In the genomic region with DNA sequence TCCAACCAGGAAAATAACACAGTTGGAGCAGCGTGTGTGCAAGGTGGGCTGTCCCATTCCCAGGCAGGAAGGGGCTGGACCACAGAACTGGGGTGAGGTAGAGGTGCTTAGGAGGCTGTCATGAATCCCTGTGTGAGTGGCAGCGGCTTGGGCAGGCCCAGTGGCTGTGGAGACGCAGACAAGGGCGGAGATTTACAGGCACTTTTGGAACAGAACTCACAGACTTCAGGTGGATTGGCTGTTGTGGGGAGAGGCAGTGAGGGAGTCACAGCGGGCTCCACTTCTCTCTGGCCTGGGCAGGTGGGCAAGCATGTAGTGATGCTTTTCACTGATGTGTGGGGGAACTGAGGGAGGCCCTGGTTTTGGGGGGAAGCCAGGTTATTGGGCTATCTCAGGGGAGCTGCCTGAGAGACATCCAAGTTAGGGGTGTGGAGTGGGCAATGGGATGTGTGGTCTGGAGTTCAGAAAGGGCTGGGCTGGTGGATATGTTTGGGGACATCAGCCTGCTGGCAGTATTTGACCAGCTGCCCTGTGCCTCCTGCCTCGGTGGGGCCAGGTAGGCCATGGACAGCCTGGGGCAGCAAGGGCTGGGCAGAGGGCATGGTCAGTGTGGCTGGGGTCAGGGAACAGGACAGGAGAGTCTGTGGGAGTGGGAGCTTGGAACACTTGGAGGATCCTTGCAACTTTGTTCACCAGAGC, we compare ENCODE assay signal across 16 cellular contexts. TPM values are rescaled to one million over a fixed set of nuclear protein-coding genes. Genes with fewer than 3 reads are reported as not detected.
DNase-seq lines count a peak whose midpoint lies in the region; ATAC-seq and TF ChIP-seq lines count a peak whose summit lies in the region.
"Had no signal": no experiment of that assay in that cellular context is flagged by ENCODE, and none has a peak within 500 bp of the region (broad histone marks: within the 10 kb centered on the region; RNA-seq: fewer than 3 reads in every experiment).

No MANE protein-coding gene starts in this region.

- H3K27ac ChIP-seq in right atrium auricular region: no peak overlapping the region
- H3K27ac ChIP-seq in left ventricle myocardium inferior (replicated peaks): no peak overlapping the region
- H3K27ac ChIP-seq in lung (ENCODE audit: low read depth in 1 of 2, low read length in 1 of 2): no peak overlapping the region
- no peak overlapping the region for H3K27ac ChIP-seq in vagina
- H3K27ac ChIP-seq: 22Rv1, A549, C4-2B had no signal

- H3K4me3 Mint-ChIP-seq in osteocyte (ENCODE audit: unreplicated experiment): no peak overlapping the region
- H3K4me3 Mint-ChIP-seq: CD4-positive, alpha-beta T cell had no signal

- peak; percentile 23 for DNase-seq in right atrium auricular region (ENCODE audit: low spot score)
- DNase-seq in left ventricle myocardium inferior: no peak
- peak; percentile 22 for DNase-seq in lung (ENCODE audit: low spot score)
- peak; percentile 76 for DNase-seq in osteocyte (ENCODE audit: extremely low spot score, unreplicated experiment)
- DNase-seq in vagina (ENCODE audit: extremely low spot score in 2 of 2): peak; percentile 75 to 91
- no peak for DNase-seq in NCI-H2081 (lab: John Stamatoyannopoulos, UW)
- DNase-seq in KG1 (lab: John Stamatoyannopoulos, UW): no peak
- no peak for DNase-seq in HAP-1 (ENCODE audit: low spot score in 2 of 2)
- DNase-seq: AML-193; Caco-2; CD4-positive, alpha-beta T cell; H9 had no signal

- ATAC-seq in lung (ENCODE audit: insufficient read depth, low FRiP score): no peak
- ATAC-seq: A549 had no signal

- 74 to 78% methylated on average over 6 of the region's 6 CpGs for WGBS in lung, 2 donors

- no peak for TF ChIP-seq CTCF in right atrium auricular region (IDR thresholded peaks at IDR 0.05)
- TF ChIP-seq CTCF in left ventricle myocardium inferior (IDR thresholded peaks at IDR 0.05; ENCODE audit: borderline replicate concordance): no peak
- TF ChIP-seq CTCF in lung (IDR thresholded peaks at IDR 0.05; ENCODE audit: control extremely low read depth, extremely low read depth): no peak
- no peak for TF ChIP-seq CTCF in osteocyte (IDR thresholded peaks at IDR 0.05)
- TF ChIP-seq CTCF in vagina (IDR thresholded peaks at IDR 0.05): no peak

- H3K27me3 ChIP-seq in right atrium auricular region: no peaks in the 10 kb centered on the region
- peaks cover 39% of the 10 kb centered on the region for H3K27me3 ChIP-seq in left ventricle myocardium inferior (ENCODE audit: low read depth)
- H3K27me3 ChIP-seq in lung (ENCODE audit: control insufficient read depth, insufficient read depth): peaks cover under 1% of the 10 kb centered on the region
- no peaks in the 10 kb centered on the region for H3K27me3 ChIP-seq in vagina
- no peaks in the 10 kb centered on the region for H3K27me3 ChIP-seq in HAP-1 (ENCODE audit: low read depth)

- intact Hi-C loops in left ventricle myocardium inferior (cut with micrococcal nuclease): no loop called here
- intact Hi-C loops in vagina (cut with DNase I): no loop called here

- no peak overlapping the region for H3K27ac Mint-ChIP-seq in osteocyte (ENCODE audit: unreplicated experiment)
- H3K27ac Mint-ChIP-seq: CD4-positive, alpha-beta T cell; H9 had no signal

- H3K36me3 ChIP-seq in right atrium auricular region: no peaks in the 10 kb centered on the region
- no peaks in the 10 kb centered on the region for H3K36me3 ChIP-seq in left ventricle myocardium inferior
- no peaks in the 10 kb centered on the region for H3K36me3 ChIP-seq in lung (ENCODE audit: control insufficient read depth in 2 of 2, insufficient read depth in 2 of 2, low read length in 2 of 2)
- H3K36me3 ChIP-seq in vagina: no peaks in the 10 kb centered on the region
- H3K36me3 ChIP-seq in HAP-1 (replicated peaks): no peaks in the 10 kb centered on the region

- peaks cover 8% of the 10 kb centered on the region for H3K36me3 Mint-ChIP-seq in osteocyte (ENCODE audit: unreplicated experiment)

- H3K4me1 Mint-ChIP-seq in osteocyte (ENCODE audit: unreplicated experiment): no peaks in the 10 kb centered on the region
- H3K4me1 Mint-ChIP-seq: H9 had no signal

- in situ Hi-C loops in HAP-1 (cut with MboI; ENCODE audit: low sequenced_read_pairs): no loop called here

- H3K27me3 Mint-ChIP-seq in osteocyte (ENCODE audit: unreplicated experiment): no peaks in the 10 kb centered on the region
- H3K27me3 Mint-ChIP-seq: CD4-positive, alpha-beta T cell had no signal

- no peaks in the 10 kb centered on the region for H3K4me1 ChIP-seq in right atrium auricular region
- no peaks in the 10 kb centered on the region for H3K4me1 ChIP-seq in left ventricle myocardium inferior
- no peaks in the 10 kb centered on the region for H3K4me1 ChIP-seq in lung (ENCODE audit: control insufficient read depth in 2 of 2, insufficient read depth in 2 of 2, low read length in 2 of 2)
- H3K4me1 ChIP-seq in vagina: no peaks in the 10 kb centered on the region
- no peaks in the 10 kb centered on the region for H3K4me1 ChIP-seq in HAP-1
- H3K4me1 ChIP-seq: A549, Caco-2 had no signal

- no peaks in the 10 kb centered on the region for H3K9me3 ChIP-seq in right atrium auricular region
- no peaks in the 10 kb centered on the region for H3K9me3 ChIP-seq in left ventricle myocardium inferior (replicated peaks)
- peaks cover 0 to 24% of the 10 kb centered on the region in 2 donors for H3K9me3 ChIP-seq in lung (ENCODE audit: control insufficient read depth in 2 of 2, insufficient read depth in 1 of 2, low read length in 1 of 2)
- no peaks in the 10 kb centered on the region for H3K9me3 ChIP-seq in vagina
- H3K9me3 ChIP-seq in HAP-1: no peaks in the 10 kb centered on the region
- H3K9me3 ChIP-seq: Caco-2 had no signal

- peaks cover 49% of the 10 kb centered on the region for H3K9me3 Mint-ChIP-seq in osteocyte (ENCODE audit: unreplicated experiment)
- H3K9me3 Mint-ChIP-seq: CD4-positive, alpha-beta T cell had no signal

- no peak for TF ChIP-seq POLR2A in vagina (IDR thresholded peaks at IDR 0.05)

- no peak overlapping the region for H3K4me3 ChIP-seq in right atrium auricular region
- no peak overlapping the region for H3K4me3 ChIP-seq in left ventricle myocardium inferior
- H3K4me3 ChIP-seq in lung: no peak overlapping the region
- H3K4me3 ChIP-seq in vagina: no peak overlapping the region
- H3K4me3 ChIP-seq in HAP-1: no peak overlapping the region
- H3K4me3 ChIP-seq: A549 had no signal

RNA-seq across cellular contexts. Expression of gene ZNF492, which starts 27.0 kb away (rescaled TPM):
- total RNA-seq in right atrium auricular region (under 1 TPM; 0.08 to 0.19 TPM), left ventricle myocardium inferior (0.08 TPM), lung (under 1 TPM; 0.09 to 0.80 TPM), osteocyte (not detected in 2 replicates), vagina (not detected)
- under 1 TPM; 0.08 to 0.10 TPM for polyA plus RNA-seq in lung
- total RNA-seq: Caco-2, H1, H9 had no signal
- polyA plus RNA-seq: A549, H1 had no signal

Comparison
In these comparisons a context has a peak if more than half of its experiments do, and no peak if none do; other contexts are left out.
1. DNase-seq: peak in right atrium auricular region (single experiment), lung (single experiment), osteocyte (single experiment) and vagina (2 of 2); none in left ventricle myocardium inferior (single experiment), NCI-H2081 (0 of 2), KG1 (single experiment) and HAP-1 (0 of 2).